ENCODE assay signal across 19 cellular contexts in genomic region chr22:50115693-50116092, GRCh38. TPM values are rescaled to one million over a fixed set of nuclear protein-coding genes. Genes with fewer than 3 reads are reported as not detected.
A peak's percentile ranks its signal among the peaks of the same experiment; 100 is the strongest.
DNase-seq lines count a peak whose midpoint lies in the region; ATAC-seq and TF ChIP-seq lines count a peak whose summit lies in the region.
"Had no signal": no experiment of that assay in that cellular context is flagged by ENCODE, and none has a peak within 500 bp of the region (broad histone marks: within the 10 kb centered on the region; RNA-seq: fewer than 3 reads in every experiment).

No MANE protein-coding gene starts in this region.

- no peak overlapping the region for H3K27ac Mint-ChIP-seq in type B pancreatic cell
- H3K27ac Mint-ChIP-seq: activated naive CD8-positive, alpha-beta T cell; CD4-positive, CD25-positive, alpha-beta regulatory T cell; GM23338 had no signal

- no peak for ATAC-seq in thoracic aorta (ENCODE audit: insufficient number of reproducible peaks, low FRiP score, low read depth)
- ATAC-seq: GM23338, sciatic nerve had no signal

- H3K36me3 ChIP-seq in MG63 (no peaks in the 10 kb centered on the region), adipocyte (ENCODE audit: control insufficient read depth, insufficient read depth, low read length, severe bottlenecking) (no peaks in the 10 kb centered on the region), thoracic aorta (no peaks in the 10 kb centered on the region)

- H3K9ac ChIP-seq in adipocyte (ENCODE audit: low read length), result no peak overlapping the region

- peak overlapping the region; percentile 19 to 54 for H3K27ac ChIP-seq in thoracic aorta

- no peaks in the 10 kb centered on the region for H3K9me3 Mint-ChIP-seq in type B pancreatic cell
- H3K9me3 Mint-ChIP-seq: CD4-positive, CD25-positive, alpha-beta regulatory T cell; GM23338 had no signal

- H3K4me3 Mint-ChIP-seq in type B pancreatic cell, result no peak overlapping the region
- H3K4me3 Mint-ChIP-seq: activated naive CD8-positive, alpha-beta T cell; CD4-positive, CD25-positive, alpha-beta regulatory T cell; GM23338 had no signal

- peaks cover 25% of the 10 kb centered on the region for H3K4me1 ChIP-seq in adipocyte (ENCODE audit: control insufficient read depth, insufficient read depth, low read length)
- H3K4me1 ChIP-seq in thoracic aorta (ENCODE audit: control insufficient read depth in 1 of 2, low read depth in 2 of 2), result peaks cover 13 to 72% of the 10 kb centered on the region in 2 donors

- H3K27me3 ChIP-seq in MG63, result no peaks in the 10 kb centered on the region
- H3K27me3 ChIP-seq in adipocyte (replicated peaks; ENCODE audit: control insufficient read depth, insufficient read depth, low read length), result peaks cover 8% of the 10 kb centered on the region
- H3K27me3 ChIP-seq in thoracic aorta (replicated peaks; ENCODE audit: insufficient read depth), result no peaks in the 10 kb centered on the region

- H3K4me1 Mint-ChIP-seq in type B pancreatic cell (ENCODE audit: unreplicated experiment), result peaks cover 17% of the 10 kb centered on the region

- H3K36me3 Mint-ChIP-seq in type B pancreatic cell, result no peaks in the 10 kb centered on the region
- H3K36me3 Mint-ChIP-seq: activated naive CD8-positive, alpha-beta T cell; CD4-positive, CD25-positive, alpha-beta regulatory T cell had no signal

- H3K4me3 ChIP-seq in MG63, result no peak overlapping the region
- H3K4me3 ChIP-seq in adipocyte (ENCODE audit: low read length), result no peak overlapping the region
- no peak overlapping the region for H3K4me3 ChIP-seq in thoracic aorta
- H3K4me3 ChIP-seq: GM23338 had no signal

- H3K27me3 Mint-ChIP-seq in type B pancreatic cell, result peaks cover 18% of the 10 kb centered on the region
- H3K27me3 Mint-ChIP-seq: activated naive CD8-positive, alpha-beta T cell had no signal

- no peaks in the 10 kb centered on the region for H3K9me3 ChIP-seq in MG63
- H3K9me3 ChIP-seq in adipocyte (ENCODE audit: control insufficient read depth, low read length), result no peaks in the 10 kb centered on the region
- no peaks in the 10 kb centered on the region for H3K9me3 ChIP-seq in thoracic aorta

- peak; percentile 25 for DNase-seq in MG63
- peak; percentile 28 for DNase-seq in adipocyte (ENCODE audit: low read depth)
- DNase-seq in glomerular visceral epithelial cell (ENCODE audit: extremely low spot score), result peak; percentile 25
- DNase-seq in thoracic aorta (ENCODE audit: low spot score), result no peak
- no peak for DNase-seq in type B pancreatic cell (ENCODE audit: extremely low spot score, unreplicated experiment)
- no peak for DNase-seq in NCI-H187 (lab: John Stamatoyannopoulos, UW)
- no peak for DNase-seq in C1 segment of cervical spinal cord (lab: John Stamatoyannopoulos, UW)
- DNase-seq: activated CD4-positive, alpha-beta T cell treated with anti-CD3 and anti-CD28 coated beads, Interleukin-2, amount 50 U/mL, for 1 hour; activated T-cell treated with anti-CD3 and anti-CD28 coated beads, Interleukin-2, amount 50 U/mL, for 1 hour; caudate nucleus; CD4-positive, CD25-positive, alpha-beta regulatory T cell; DND-41; mesendoderm; NCI-H2029; T1000 had no signal

- no peak for TF ChIP-seq CTCF in thoracic aorta (IDR thresholded peaks at IDR 0.05)
- no peak for TF ChIP-seq CTCF in type B pancreatic cell (conservative IDR thresholded peaks at IDR 0.05)

RNA-seq across cellular contexts. Expression of gene MOV10L1, which starts 25.9 kb away (rescaled TPM):
- total RNA-seq in MG63 (2014; rRNA removed; shearing (Covaris generic); ENCODE audit: low replicate concordance), result not detected in 2 replicates
- total RNA-seq in thoracic aorta (1 to 10 TPM; 4.6 to 7.4 TPM), type B pancreatic cell (ENCODE audit: low replicate concordance) (0.10 and 0.19 TPM in 2 replicates)
- total RNA-seq: CD4-positive, CD25-positive, alpha-beta regulatory T cell; HT1080 had no signal

RNA-seq across cellular contexts. Expression of gene MLC1, which starts 30.5 kb away (rescaled TPM):
- not detected in 2 replicates for total RNA-seq in MG63 (2014; rRNA removed; shearing (Covaris generic); ENCODE audit: low replicate concordance)
- 1 to 10 TPM; 1.6 to 4.3 TPM for total RNA-seq in thoracic aorta
- 0.19 TPM in 1 of 2 replicates, not detected in the other for total RNA-seq in type B pancreatic cell (ENCODE audit: low replicate concordance)
- total RNA-seq: GM23338 had no signal

RNA-seq across cellular contexts. Expression of gene PANX2, which starts 54.8 kb away (rescaled TPM):
- total RNA-seq in MG63 (2014; rRNA removed; shearing (Covaris generic); ENCODE audit: low replicate concordance), result 0.12 and 0.79 TPM in 2 replicates
- total RNA-seq in thoracic aorta, result 1 to 10 TPM; 2.5 to 4.1 TPM
- 3.0 and 9.3 TPM in 2 replicates for total RNA-seq in type B pancreatic cell (ENCODE audit: low replicate concordance)
- total RNA-seq: CD4-positive, CD25-positive, alpha-beta regulatory T cell had no signal

RNA-seq across cellular contexts. Expression of gene TTLL8, which starts 57.6 kb away (rescaled TPM):
- not detected in 2 replicates for total RNA-seq in MG63 (2014; rRNA removed; shearing (Covaris generic); ENCODE audit: low replicate concordance)
- total RNA-seq in thoracic aorta, result not detected
- total RNA-seq in type B pancreatic cell (ENCODE audit: low replicate concordance), result not detected in 2 replicates
- total RNA-seq: CD4-positive, CD25-positive, alpha-beta regulatory T cell; GM23338; HT1080; sciatic nerve had no signal

Comparison
In these comparisons a context has a peak if more than half of its experiments do, and no peak if none do; other contexts are left out.
1. DNase-seq: peak in MG63 (single experiment), adipocyte (single experiment) and glomerular visceral epithelial cell (single experiment); none in thoracic aorta (single experiment), type B pancreatic cell (single experiment), NCI-H187 (0 of 2) and C1 segment of cervical spinal cord (0 of 14).